In genomic region chr4:184012937-184013336, GRCh38 we compare ENCODE assay signal across 1 cellular context.
TF ChIP-seq lines count a peak whose summit lies in the region.

No MANE protein-coding gene starts in this region.

TF ChIP-seq in WTC11, 78 proteins besides CTCF, POLR2A, EP300 and RAD21 (continued from another document):
- TF ChIP-seq E2F5 (CRISPR knock-in tag; IDR thresholded peaks at IDR 0.05) (no peak), ZBTB21 (CRISPR knock-in tag; IDR thresholded peaks at IDR 0.05; ENCODE audit: borderline replicate concordance) (no peak), ZNF263 (CRISPR knock-in tag; IDR thresholded peaks at IDR 0.05; ENCODE audit: low read depth) (no peak), PRRX2 (CRISPR knock-in tag; IDR thresholded peaks at IDR 0.05) (no peak), ZNF219 (CRISPR knock-in tag; IDR thresholded peaks at IDR 0.05; ENCODE audit: borderline replicate concordance) (no peak), EMX1 (CRISPR knock-in tag; IDR thresholded peaks at IDR 0.05) (no peak), USF1 (CRISPR knock-in tag; IDR thresholded peaks at IDR 0.05) (no peak), KAT7 (CRISPR knock-in tag; IDR thresholded peaks at IDR 0.05; ENCODE audit: borderline replicate concordance) (no peak)
